8 cellular contexts compared by ENCODE assay signal in the genomic region with DNA sequence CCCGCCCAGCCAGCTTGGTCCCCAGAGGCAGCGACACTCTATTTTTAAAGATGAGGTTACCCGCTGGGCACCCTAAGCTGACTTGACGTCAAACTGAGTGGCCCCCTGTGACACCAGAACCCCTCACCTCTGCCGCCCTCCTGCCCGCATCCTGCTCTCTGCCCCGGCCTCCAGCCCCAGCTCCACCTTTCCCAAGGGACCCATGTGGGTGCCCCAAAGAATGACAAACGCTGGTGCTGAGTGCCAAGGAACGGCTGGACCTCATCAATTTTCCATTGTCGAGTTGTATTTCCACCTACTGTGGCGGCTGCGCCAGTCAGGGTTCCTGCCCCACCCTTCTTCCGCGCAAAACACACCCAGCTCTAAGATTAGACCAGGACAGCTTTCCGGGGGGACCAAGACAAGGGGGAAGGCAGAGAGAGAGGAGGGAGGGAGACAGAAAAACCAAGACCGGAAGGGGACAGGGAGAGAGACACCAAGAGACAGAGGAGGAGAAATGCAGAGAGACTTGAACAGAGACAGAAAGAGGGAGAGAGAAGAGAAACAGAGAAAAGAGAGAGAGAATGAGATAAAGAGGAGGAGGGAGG. TPM values are rescaled to one million over a fixed set of nuclear protein-coding genes. Genes with fewer than 3 reads are reported as not detected.
DNase-seq lines count a peak whose midpoint lies in the region; ATAC-seq and TF ChIP-seq lines count a peak whose summit lies in the region.

No MANE protein-coding gene starts in this region.

- peak overlapping the region; percentile 74 to 86 (median 84) for H3K27ac ChIP-seq in transverse colon

- POLR2A ChIA-PET in AG04449 (lab: Yijun Ruan, JAX): no interaction called here

- DNase-seq in AG04449 (ENCODE audit: low read depth, low spot score) (no peak), left colon (peak; percentile 34 to 38), transverse colon (peak; percentile 25), amygdala (lab: John Stamatoyannopoulos, UW) (no peak), NCI-H1930 (lab: John Stamatoyannopoulos, UW) (no peak)

- TF ChIP-seq EP300 in transverse colon (IDR thresholded peaks at IDR 0.05; ENCODE audit: low read depth): no peak

- CTCF ChIA-PET in AG04449 (lab: Yijun Ruan, JAX): interaction anchor here (0.5 kb wide), 1 partner anchor 60 kb away, joined by 3 read pairs; no protein-coding TSS in a partner anchor

- intact Hi-C loops in left colon (cut with DNase I, micrococcal nuclease) (no loop called here), transverse colon (cut with DNase I; ENCODE audit: low total_unique reads) (no loop called here)

- 39% methylated on average over 16 of the region's 16 CpGs; no CpG with 5 or more reads in 1 of the 2 donors for WGBS in transverse colon (ENCODE audit: low coverage in 1 of 2), 2 donors

- H3K4me1 ChIP-seq in transverse colon: peaks cover 0 to 16% (median 0%) of the 10 kb centered on the region in 4 donors

- no peaks in the 10 kb centered on the region for H3K27me3 ChIP-seq in transverse colon

- H3K4me3 ChIP-seq in AG04449 (ENCODE audit: low read depth, low read length) (peak overlapping the region; percentile 61), transverse colon (peak overlapping the region in 3 of 4 donors; percentile 76 to 78 (median 78))

- TF ChIP-seq POLR2A in transverse colon (IDR thresholded peaks at IDR 0.05): no peak

- peak overlapping the region; percentile 33 for H3K27ac Mint-ChIP-seq in activated naive CD4-positive, alpha-beta T cell treated with anti-CD3 and anti-CD28 coated beads, Interleukin-2, amount 50 U/mL, for 24 hours

- H3K36me3 Mint-ChIP-seq in activated naive CD4-positive, alpha-beta T cell treated with anti-CD3 and anti-CD28 coated beads, Interleukin-2, amount 50 U/mL, for 24 hours: no peaks in the 10 kb centered on the region

- no peaks in the 10 kb centered on the region for H3K9me3 Mint-ChIP-seq in activated naive CD4-positive, alpha-beta T cell treated with anti-CD3 and anti-CD28 coated beads, Interleukin-2, amount 50 U/mL, for 24 hours

- no peaks in the 10 kb centered on the region for H3K36me3 ChIP-seq in transverse colon

- in situ Hi-C loops in transverse colon (cut with MboI; ENCODE audit: low pct_ligation_motif_present in 1 of 4, low pct_unique_long_range_greater_than_20kb in 1 of 4, low sequenced_read_pairs in 3 of 4): no loop called here

- H3K27me3 Mint-ChIP-seq in activated naive CD4-positive, alpha-beta T cell treated with anti-CD3 and anti-CD28 coated beads, Interleukin-2, amount 50 U/mL, for 24 hours: no peaks in the 10 kb centered on the region

- peak overlapping the region; percentile 97 for H3K4me3 Mint-ChIP-seq in activated naive CD4-positive, alpha-beta T cell treated with anti-CD3 and anti-CD28 coated beads, Interleukin-2, amount 50 U/mL, for 24 hours

- ATAC-seq in HG02588 (IDR thresholded peaks at IDR 0.05; ENCODE audit: unreplicated experiment) (peak; percentile 22), left colon (peak; percentile 23), HG03045 (IDR thresholded peaks at IDR 0.05; ENCODE audit: unreplicated experiment) (no peak)

- H3K9me3 ChIP-seq in transverse colon: no peaks in the 10 kb centered on the region

- TF ChIP-seq CTCF in AG04449 (IDR thresholded peaks at IDR 0.05; ENCODE audit: insufficient read depth, low read length, missing control alignments) (no peak), transverse colon (IDR thresholded peaks at IDR 0.05) (no peak)

- peaks cover 26% of the 10 kb centered on the region for H3K4me1 Mint-ChIP-seq in activated naive CD4-positive, alpha-beta T cell treated with anti-CD3 and anti-CD28 coated beads, Interleukin-2, amount 50 U/mL, for 24 hours

RNA-seq across cellular contexts. Expression of gene PRKX, which starts 2.0 kb away (rescaled TPM):
- total RNA-seq in left colon (10 to 100 TPM; 26.8 to 29.3 TPM), transverse colon (10 to 100 TPM in 3 of 4 donors, 1 to 10 TPM in 1; 1.1 to 69.7 (median 18.1) TPM)

Comparison
In these comparisons a context has a peak if more than half of its experiments do, and no peak if none do; other contexts are left out.
1. DNase-seq: peak in left colon (2 of 2) and transverse colon (single experiment); none in AG04449 (single experiment), amygdala (0 of 56) and NCI-H1930 (0 of 2).